Comparison of ENCODE assay signal across 8 cellular contexts in genomic region chr19:12890299-12890786, GRCh38. TPM values are rescaled to one million over a fixed set of nuclear protein-coding genes. Genes with fewer than 3 reads are reported as not detected.
DNase-seq lines count a peak whose midpoint lies in the region; ATAC-seq and TF ChIP-seq lines count a peak whose summit lies in the region.
"Not testable (repeated sequence)": the region's sequence is repeated elsewhere in the genome, so short reads cannot be mapped to it uniquely, and the experiment has no call there.

No MANE protein-coding gene starts in this region.

- peaks cover 13% of the 10 kb centered on the region for H3K79me2 ChIP-seq in SK-N-SH (ENCODE audit: insufficient read depth)

- peaks cover 8 to 32% (median 21%) of the 10 kb centered on the region in 4 donors for H3K4me1 Mint-ChIP-seq in CD4-positive, CD25-positive, alpha-beta regulatory T cell
- peaks cover 23% of the 10 kb centered on the region for H3K4me1 Mint-ChIP-seq in activated naive CD8-positive, alpha-beta T cell (ENCODE audit: low read depth)
- H3K4me1 Mint-ChIP-seq in endodermal cell (peaks cover 14% of the 10 kb centered on the region), immature natural killer cell (peaks cover 24 to 32% of the 10 kb centered on the region in 2 donors)

- peak overlapping the region; percentile 72 for H2AFZ ChIP-seq in SK-N-SH (ENCODE audit: low read depth)

- peak overlapping the region; percentile 75 for H3K4me2 ChIP-seq in SK-N-SH

- not testable (repeated sequence) for TF ChIP-seq POLR2A in testis (IDR thresholded peaks at IDR 0.05)

- ATAC-seq in CD4-positive, CD25-positive, alpha-beta regulatory T cell (ENCODE audit: low read depth in 2 of 2) = not testable (repeated sequence)

- 22% methylated on average over 10 of the region's 10 CpGs for WGBS in SK-N-SH (ENCODE audit: low lambda C conversion rate)
- 57 to 63% methylated on average over 5 to 10 of the region's 10 CpGs for WGBS in endodermal cell (ENCODE audit: insufficient coverage in 1 of 2, insufficient read length in 1 of 2), 2 experiments
- 24 to 31% methylated on average over 10 of the region's 10 CpGs for WGBS in testis, 2 donors

- POLR2A ChIA-PET in SK-N-SH (lab: Yijun Ruan, JAX) = interaction anchor here (0.8 to 2.3 kb wide), 15 partner anchors 9 to 262 kb away, joined by 3 to 21 read pairs (median 4); partner anchors contain the start of genes CALR, DNASE2, FARSA and JUNB

- not testable (repeated sequence) for TF ChIP-seq EP300 in SK-N-SH (IDR thresholded peaks at IDR 0.05; ENCODE audit: borderline replicate concordance in 1 of 2, low read depth in 1 of 2, low read length in 1 of 2)

- peak overlapping the region; percentile 89 to 100 (median 98) for H3K4me3 Mint-ChIP-seq in CD4-positive, CD25-positive, alpha-beta regulatory T cell
- peak overlapping the region; percentile 99 for H3K4me3 Mint-ChIP-seq in activated naive CD8-positive, alpha-beta T cell
- H3K4me3 Mint-ChIP-seq in endodermal cell (peak overlapping the region; percentile 97), immature natural killer cell (peak overlapping the region; percentile 96 to 98 (median 97))

- not testable (repeated sequence) for TF ChIP-seq CTCF in SK-N-SH (IDR thresholded peaks at IDR 0.05); endodermal cell (conservative IDR thresholded peaks at IDR 0.05); neutrophil (IDR thresholded peaks at IDR 0.05); testis (IDR thresholded peaks at IDR 0.05)

- CTCF ChIA-PET in SK-N-SH (lab: Yijun Ruan, JAX) = interaction anchor here (1.0 to 2.7 kb wide), 11 partner anchors 9 to 83 kb away, joined by 3 to 13 read pairs (median 3); partner anchors contain the start of genes DNASE2 and RNASEH2A

- H3K9me3 Mint-ChIP-seq in CD4-positive, CD25-positive, alpha-beta regulatory T cell; activated naive CD8-positive, alpha-beta T cell (ENCODE audit: low read depth); endodermal cell; immature natural killer cell: not testable (repeated sequence)

- H3K4me1 ChIP-seq in CD4-positive, CD25-positive, alpha-beta regulatory T cell (ENCODE audit: control insufficient read depth, insufficient read depth, low read length, poor library complexity, severe bottlenecking) = peaks cover 28% of the 10 kb centered on the region
- H3K4me1 ChIP-seq in HUES48 (ENCODE audit: control insufficient read depth, insufficient read depth, low read length); SK-N-SH (ENCODE audit: control insufficient read depth in 1 of 2, insufficient read depth in 2 of 2, low read depth in 1 of 2, low read length in 1 of 2); endodermal cell (ENCODE audit: control insufficient read depth, insufficient read depth, low read length); testis: not testable (repeated sequence)
- H3K4me1 ChIP-seq in neutrophil (ENCODE audit: control insufficient read depth in 1 of 2, insufficient read depth in 1 of 2, low read depth in 1 of 2, low read length in 1 of 2) = peaks cover 20 to 26% of the 10 kb centered on the region in 2 experiments

- peak overlapping the region; percentile 96 to 99 (median 99) for H3K27ac Mint-ChIP-seq in CD4-positive, CD25-positive, alpha-beta regulatory T cell
- peak overlapping the region; percentile 95 for H3K27ac Mint-ChIP-seq in activated naive CD8-positive, alpha-beta T cell
- H3K27ac Mint-ChIP-seq in endodermal cell (peak overlapping the region; percentile 99), immature natural killer cell (peak overlapping the region; percentile 81 to 97 (median 96))

- not testable (repeated sequence) for TF ChIP-seq RAD21 in SK-N-SH (IDR thresholded peaks at IDR 0.05; ENCODE audit: low read length)

- peaks cover 14% of the 10 kb centered on the region for H3K36me3 ChIP-seq in CD4-positive, CD25-positive, alpha-beta regulatory T cell (ENCODE audit: control insufficient read depth, insufficient read depth, low read length)
- H3K36me3 ChIP-seq in HUES48 (ENCODE audit: control insufficient read depth, insufficient read depth, low read length) = peaks cover 22% of the 10 kb centered on the region
- H3K36me3 ChIP-seq in SK-N-SH (replicated peaks in 1 of 2; ENCODE audit: control insufficient read depth in 1 of 2, insufficient read depth in 2 of 2, low read length in 1 of 2); testis (ENCODE audit: low read depth, missing control alignments): not testable (repeated sequence)
- H3K36me3 ChIP-seq in endodermal cell (ENCODE audit: control insufficient read depth, insufficient read depth, low read length) = peaks cover 21% of the 10 kb centered on the region
- peaks cover 13% of the 10 kb centered on the region for H3K36me3 ChIP-seq in neutrophil

- H3K4me3 ChIP-seq in CD4-positive, CD25-positive, alpha-beta regulatory T cell (ENCODE audit: low read depth, low read length) = peak overlapping the region; percentile 56
- H3K4me3 ChIP-seq in HUES48 (ENCODE audit: low read depth, low read length) (peak overlapping the region; percentile 55), SK-N-SH (ENCODE audit: low read depth in 2 of 2, low read length in 1 of 2) (peak overlapping the region; percentile 39 to 46), endodermal cell (ENCODE audit: low read length) (peak overlapping the region; percentile 91), neutrophil (ENCODE audit: low read depth in 1 of 2, low read length in 1 of 2) (peak overlapping the region; percentile 79 to 82), testis (peak overlapping the region; percentile 78 to 82)

- H4K20me1 ChIP-seq in SK-N-SH (ENCODE audit: insufficient read depth) = not testable (repeated sequence)

- H3K36me3 Mint-ChIP-seq in CD4-positive, CD25-positive, alpha-beta regulatory T cell = peaks cover 19% of the 10 kb centered on the region
- H3K36me3 Mint-ChIP-seq in activated naive CD8-positive, alpha-beta T cell = not testable (repeated sequence)
- H3K36me3 Mint-ChIP-seq in endodermal cell (ENCODE audit: low read depth) (peaks cover 18% of the 10 kb centered on the region), immature natural killer cell (peaks cover 9 to 13% (median 11%) of the 10 kb centered on the region in 3 donors)

- not testable (repeated sequence) for DNase-seq in CD4-positive, CD25-positive, alpha-beta regulatory T cell; SK-N-SH; endodermal cell; immature natural killer cell; testis

- not testable (repeated sequence) for H3F3A ChIP-seq in SK-N-SH (replicated peaks; ENCODE audit: insufficient read depth)

- H3K27me3 Mint-ChIP-seq in CD4-positive, CD25-positive, alpha-beta regulatory T cell; activated naive CD8-positive, alpha-beta T cell: not testable (repeated sequence)
- H3K27me3 Mint-ChIP-seq in endodermal cell (ENCODE audit: insufficient read depth) (peaks cover 13% of the 10 kb centered on the region), immature natural killer cell (ENCODE audit: low read depth in 3 of 3) (peaks cover 7 to 12% (median 9%) of the 10 kb centered on the region in 3 donors)

- not testable (repeated sequence) for H3K27me3 ChIP-seq in CD4-positive, CD25-positive, alpha-beta regulatory T cell (ENCODE audit: control insufficient read depth, insufficient read depth, low read length); HUES48 (ENCODE audit: control insufficient read depth, insufficient read depth, low read length); SK-N-SH (ENCODE audit: insufficient read depth); neutrophil; testis
- peaks cover 22% of the 10 kb centered on the region for H3K27me3 ChIP-seq in endodermal cell (ENCODE audit: control insufficient read depth, insufficient read depth, low read length, poor library complexity, severe bottlenecking)

- H3K9me2 ChIP-seq in SK-N-SH = not testable (repeated sequence)

- intact Hi-C loops in testis (cut with DNase I; ENCODE audit: low total_unique reads) = not testable (repeated sequence)

- H3K9me3 ChIP-seq in CD4-positive, CD25-positive, alpha-beta regulatory T cell (ENCODE audit: control insufficient read depth in 2 of 2, low read length in 2 of 2); HUES48 (ENCODE audit: control insufficient read depth, insufficient read depth, low read length); SK-N-SH; endodermal cell (ENCODE audit: control insufficient read depth, low read length); neutrophil; testis: not testable (repeated sequence)

- peak overlapping the region; percentile 77 for H3K27ac ChIP-seq in CD4-positive, CD25-positive, alpha-beta regulatory T cell (ENCODE audit: insufficient read depth, low read length, poor library complexity, severe bottlenecking)
- H3K27ac ChIP-seq in HUES48 (ENCODE audit: low read depth, low read length) (peak overlapping the region; percentile 31), endodermal cell (ENCODE audit: low read depth, low read length) (peak overlapping the region; percentile 86), neutrophil (peak overlapping the region; percentile 74), testis (peak overlapping the region in 1 of 2 donors; percentile 52)
- H3K27ac ChIP-seq in SK-N-SH (ENCODE audit: low read depth in 2 of 2, low read length in 1 of 2) = not testable (repeated sequence)

- peak overlapping the region; percentile 64 for H3K9ac ChIP-seq in HUES48 (ENCODE audit: low read depth, low read length)
- peak overlapping the region; percentile 30; the same call in 1 of the 2 replicates for H3K9ac ChIP-seq in SK-N-SH
- H3K9ac ChIP-seq in endodermal cell (ENCODE audit: extremely low read depth, low read length, poor library complexity, severe bottlenecking) = peak overlapping the region; percentile 35

RNA-seq across cellular contexts. Expression of gene GCDH, which starts 0.6 kb away (rescaled TPM):
- 40.0 TPM for total RNA-seq in CD4-positive, CD25-positive, alpha-beta regulatory T cell
- 10 to 100 TPM; 15.1 to 17.6 (median 16.1) TPM for polyA plus RNA-seq in CD4-positive, CD25-positive, alpha-beta regulatory T cell
- polyA plus RNA-seq in SK-N-SH (2012; rRNA removed) (29.4 and 36.6 TPM in 2 replicates), immature natural killer cell (10 to 100 TPM; 17.0 to 21.6 (median 18.4) TPM), testis (ENCODE audit: insufficient read depth, low read depth, low replicate concordance) (11.0 TPM)
- polyA plus RNA-seq in SK-N-SH (2012; cell fraction: cytosol; rRNA removed) = 13.4 and 24.8 TPM in 2 replicates
- polyA plus RNA-seq in SK-N-SH (2012; cell fraction: nucleus; rRNA removed) = 63.5 and 74.5 TPM in 2 replicates
- total RNA-seq in endodermal cell (10 to 100 TPM; 58.1 to 62.9 TPM), testis (10 to 100 TPM; 30.5 to 32.1 TPM)
- polyA plus RNA-seq in endodermal cell (2013, experiment 1 of 2) = 30.6 TPM
- 25.9 TPM for polyA plus RNA-seq in endodermal cell (2013, experiment 2 of 2)

RNA-seq across cellular contexts. Expression of gene KLF1, which starts 3.3 kb away (rescaled TPM):
- not detected for total RNA-seq in CD4-positive, CD25-positive, alpha-beta regulatory T cell
- polyA plus RNA-seq in CD4-positive, CD25-positive, alpha-beta regulatory T cell = under 1 TPM in 1 of 4 donors, not detected in 3; 0.23 TPM
- polyA plus RNA-seq in SK-N-SH (2012; rRNA removed) (not detected in 2 replicates), immature natural killer cell (1 to 10 TPM in 1 of 3 donors, under 1 TPM in 2; 0.15 to 1.8 (median 0.20) TPM), testis (ENCODE audit: insufficient read depth, low read depth, low replicate concordance) (not detected)
- not detected in 2 replicates for polyA plus RNA-seq in SK-N-SH (2012; cell fraction: cytosol; rRNA removed)
- polyA plus RNA-seq in SK-N-SH (2012; cell fraction: nucleus; rRNA removed) = not detected in 2 replicates
- total RNA-seq in endodermal cell (1 to 10 TPM in 1 of 2 donors, under 1 TPM in 1; 0.91 to 1.0 TPM), testis (under 1 TPM; 0.24 to 0.31 TPM)
- 0.14 TPM for polyA plus RNA-seq in endodermal cell (2013, experiment 1 of 2)
- not detected for polyA plus RNA-seq in endodermal cell (2013, experiment 2 of 2)

RNA-seq across cellular contexts. Expression of gene DNASE2, which starts 9.1 kb away (rescaled TPM):
- total RNA-seq in CD4-positive, CD25-positive, alpha-beta regulatory T cell = 20.2 TPM
- polyA plus RNA-seq in CD4-positive, CD25-positive, alpha-beta regulatory T cell = 10 to 100 TPM; 54.4 to 72.1 (median 63.6) TPM
- 29.8 and 40.7 TPM in 2 replicates for polyA plus RNA-seq in SK-N-SH (2012; rRNA removed)
- polyA plus RNA-seq in SK-N-SH (2012; cell fraction: cytosol; rRNA removed) = 23.1 and 30.9 TPM in 2 replicates
- 10.8 and 15.2 TPM in 2 replicates for polyA plus RNA-seq in SK-N-SH (2012; cell fraction: nucleus; rRNA removed)
- 10 to 100 TPM; 20.8 to 32.3 TPM for total RNA-seq in endodermal cell
- polyA plus RNA-seq in endodermal cell (2013, experiment 1 of 2) = 20.7 TPM
- 17.0 TPM for polyA plus RNA-seq in endodermal cell (2013, experiment 2 of 2)
- polyA plus RNA-seq in immature natural killer cell = 100 to 1,000 TPM in 1 of 3 donors, 10 to 100 TPM in 2; 72.6 to 108 (median 83.5) TPM
- 10 to 100 TPM in 1 of 2 donors, 1 to 10 TPM in 1; 9.0 to 17.4 TPM for total RNA-seq in testis
- 17.7 TPM for polyA plus RNA-seq in testis (ENCODE audit: insufficient read depth, low read depth, low replicate concordance)

RNA-seq across cellular contexts. Expression of gene SYCE2, which starts 28.8 kb away (rescaled TPM):
- 0.54 TPM for total RNA-seq in CD4-positive, CD25-positive, alpha-beta regulatory T cell
- polyA plus RNA-seq in CD4-positive, CD25-positive, alpha-beta regulatory T cell = under 1 TPM in 1 of 4 donors, not detected in 3; 0.14 TPM
- 0.44 and 1.1 TPM in 2 replicates for polyA plus RNA-seq in SK-N-SH (2012; rRNA removed)
- 0.58 and 0.68 TPM in 2 replicates for polyA plus RNA-seq in SK-N-SH (2012; cell fraction: cytosol; rRNA removed)
- polyA plus RNA-seq in SK-N-SH (2012; cell fraction: nucleus; rRNA removed) = 0.29 and 0.36 TPM in 2 replicates
- 1 to 10 TPM; 2.4 to 3.9 TPM for total RNA-seq in endodermal cell
- 3.6 TPM for polyA plus RNA-seq in endodermal cell (2013, experiment 1 of 2)
- 4.3 TPM for polyA plus RNA-seq in endodermal cell (2013, experiment 2 of 2)
- polyA plus RNA-seq in immature natural killer cell = under 1 TPM in 1 of 3 donors, not detected in 2; 0.20 TPM
- 10 to 100 TPM; 12.3 to 20.4 TPM for total RNA-seq in testis
- polyA plus RNA-seq in testis (ENCODE audit: insufficient read depth, low read depth, low replicate concordance) = 61.1 TPM

RNA-seq across cellular contexts. Expression of gene FARSA, which starts 43.2 kb away (rescaled TPM):
- total RNA-seq in CD4-positive, CD25-positive, alpha-beta regulatory T cell = 28.9 TPM
- polyA plus RNA-seq in CD4-positive, CD25-positive, alpha-beta regulatory T cell = 10 to 100 TPM; 52.2 to 74.0 (median 62.6) TPM
- polyA plus RNA-seq in SK-N-SH (2012; rRNA removed) (56.8 and 170 TPM in 2 replicates), immature natural killer cell (10 to 100 TPM; 57.2 to 82.0 (median 71.1) TPM), testis (ENCODE audit: insufficient read depth, low read depth, low replicate concordance) (55.1 TPM)
- polyA plus RNA-seq in SK-N-SH (2012; cell fraction: cytosol; rRNA removed) = 106 and 113 TPM in 2 replicates
- 237 and 401 TPM in 2 replicates for polyA plus RNA-seq in SK-N-SH (2012; cell fraction: nucleus; rRNA removed)
- total RNA-seq in endodermal cell (10 to 100 TPM; 65.1 to 70.8 TPM), testis (10 to 100 TPM; 53.8 to 65.3 TPM)
- polyA plus RNA-seq in endodermal cell (2013, experiment 1 of 2) = 43.7 TPM
- polyA plus RNA-seq in endodermal cell (2013, experiment 2 of 2) = 40.0 TPM
